17 cellular contexts compared by ENCODE assay signal in the genomic region with DNA sequence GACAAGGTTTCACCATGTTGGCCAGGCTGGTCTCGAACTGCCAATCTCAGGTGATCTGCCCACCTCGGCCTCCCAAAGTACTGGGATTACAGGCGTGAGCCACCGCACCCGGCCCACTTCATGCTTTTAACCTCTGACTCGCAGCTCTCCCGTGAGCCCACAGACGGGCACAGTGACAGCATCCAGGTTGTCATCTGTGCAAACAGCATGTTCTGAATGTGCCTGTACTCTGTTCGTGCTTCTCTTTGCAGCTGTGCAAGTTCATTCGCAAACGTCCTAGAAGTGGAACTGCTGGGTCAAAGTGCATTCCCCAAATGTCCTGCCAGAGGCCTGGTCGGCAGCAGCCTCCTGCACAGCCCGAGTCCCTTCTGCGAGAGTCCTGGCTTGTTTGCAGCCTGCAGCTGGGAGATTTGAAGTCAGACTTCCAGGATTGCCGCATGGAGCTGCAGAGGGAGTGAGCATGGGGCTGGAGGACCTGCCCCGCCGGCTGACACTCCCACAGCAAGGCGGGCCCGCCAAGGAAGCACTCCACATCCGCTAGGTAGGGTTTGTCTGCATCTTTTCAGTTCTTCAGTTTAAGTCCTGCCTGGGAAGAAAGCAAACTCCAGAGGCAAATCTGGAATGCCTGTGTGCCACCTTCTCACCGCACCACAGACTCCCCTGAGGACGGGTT.
"Had no signal": no experiment of that assay in that cellular context is flagged by ENCODE, and none has a peak within 500 bp of the region (broad histone marks: within the 10 kb centered on the region; RNA-seq: fewer than 3 reads in every experiment).

No MANE protein-coding gene starts in this region.

- H3K27ac Mint-ChIP-seq: activated CD8-positive, alpha-beta T cell treated with anti-CD3 and anti-CD28 coated beads, Interleukin-2, amount 10 ng/mL, durations not matched to agents 7 days and 5 days; stimulated activated naive B cell treated with anti-CD40 and anti-IgM and Interleukin-4, amounts not matched to agents 10 μg/mL and 1 μg/mL and 100 μg/mL, for 72 hours had no signal

- H3K27me3 ChIP-seq: pancreas had no signal

- FAIRE-seq: pancreas had no signal

- DNase-seq: activated CD4-positive, alpha-beta T cell treated with anti-CD3 and anti-CD28 coated beads for 4 hours; activated CD8-positive, alpha-beta memory T cell treated with anti-CD3 and anti-CD28 coated beads, Interleukin-2, amount 50 U/mL, for 48 hours; activated CD8-positive, alpha-beta T cell treated with anti-CD3 and anti-CD28 coated beads, Interleukin-2, amount 10 ng/mL, durations not matched to agents 7 days and 5 days; activated naive CD4-positive, alpha-beta T cell; caudate nucleus; immature natural killer cell; mesenchymal stem cell; retina; stimulated activated CD4-positive, alpha-beta T cell treated with anti-CD3 and anti-CD28 coated beads, Interleukin-2, amount 100 ng/mL, for 24 hours; stimulated activated naive B cell treated with anti-CD40 and anti-IgM and Interleukin-4, amounts not matched to agents 10 μg/mL and 1 μg/mL and 100 μg/mL, for 72 hours; substantia nigra; T-cell; trophoblast cell had no signal

- H3K4me3 ChIP-seq: pancreas, smooth muscle cell had no signal

- H3K27me3 Mint-ChIP-seq: stimulated activated naive B cell treated with anti-CD40 and anti-IgM and Interleukin-4, amounts not matched to agents 10 μg/mL and 1 μg/mL and 100 μg/mL, for 72 hours; T-cell had no signal

- H3K4me3 Mint-ChIP-seq: activated CD8-positive, alpha-beta T cell treated with anti-CD3 and anti-CD28 coated beads, Interleukin-2, amount 10 ng/mL, durations not matched to agents 7 days and 5 days; stimulated activated naive B cell treated with anti-CD40 and anti-IgM and Interleukin-4, amounts not matched to agents 10 μg/mL and 1 μg/mL and 100 μg/mL, for 72 hours had no signal

- H3K9me3 Mint-ChIP-seq: immature natural killer cell; neural crest cell; stimulated activated naive B cell treated with anti-CD40 and anti-IgM and Interleukin-4, amounts not matched to agents 10 μg/mL and 1 μg/mL and 100 μg/mL, for 72 hours; T-cell had no signal

- H3K27ac ChIP-seq: pancreas, VCaP had no signal

- H3K9me3 ChIP-seq: pancreas had no signal
